ENCODE assay signal across 14 cellular contexts in the genomic region with DNA sequence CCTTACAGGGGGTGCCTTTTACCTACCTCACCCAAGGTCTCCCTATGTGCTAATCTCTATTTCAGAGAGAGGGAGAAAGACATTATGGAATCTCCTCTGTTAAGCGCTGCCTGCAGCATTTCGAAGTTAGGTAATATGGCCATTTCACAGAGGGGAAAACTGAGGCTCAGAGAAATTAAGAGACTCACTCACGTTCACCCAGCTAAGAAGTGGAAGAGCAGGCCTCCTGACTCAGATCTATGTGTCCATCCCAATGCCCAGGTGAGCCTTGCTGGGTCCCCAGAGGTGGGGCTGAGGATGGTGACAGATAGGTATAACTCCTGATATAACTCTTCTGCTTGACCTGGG.
A peak's percentile ranks its signal among the peaks of the same experiment; 100 is the strongest.
DNase-seq lines count a peak whose midpoint lies in the region; ATAC-seq and TF ChIP-seq lines count a peak whose summit lies in the region.
"Had no signal": no experiment of that assay in that cellular context is flagged by ENCODE, and none has a peak within 500 bp of the region (broad histone marks: within the 10 kb centered on the region; RNA-seq: fewer than 3 reads in every experiment).

No MANE protein-coding gene starts in this region.

- H3K27ac ChIP-seq in left ventricle myocardium inferior (replicated peaks) (peak overlapping the region; percentile 93), left lung (peak overlapping the region; percentile 75 to 80), psoas muscle (peak overlapping the region; percentile 69), vagina (peak overlapping the region; percentile 93)
- H3K27ac ChIP-seq: A549, epithelial cell of prostate had no signal

- intact Hi-C loops in left ventricle myocardium inferior (cut with micrococcal nuclease), result no loop called here
- intact Hi-C loops in left cardiac atrium (cut with DNase I), result loop anchor here (5.0 kb wide), 1 partner anchor 89 kb away; no protein-coding TSS in a partner anchor
- intact Hi-C loops in left lung (cut with DNase I), result loop anchor here in 1 of 2 donors (10.0 kb wide), 1 partner anchor 87 kb away; no protein-coding TSS in a partner anchor
- intact Hi-C loops in psoas muscle (cut with DNase I), result loop anchor here (5.0 to 10.0 kb wide), 2 partner anchors 87 to 89 kb away; no protein-coding TSS in a partner anchor
- intact Hi-C loops in vagina (cut with DNase I), result no loop called here

- no peak for TF ChIP-seq POLR2A in vagina (IDR thresholded peaks at IDR 0.05)

- 72 to 77% (median 76%) methylated on average over 3 of the region's 3 CpGs for WGBS in psoas muscle, 3 donors

- peaks cover 92% of the 10 kb centered on the region for H3K4me1 ChIP-seq in left ventricle myocardium inferior
- H3K4me1 ChIP-seq in left lung, result peaks cover 21 to 24% of the 10 kb centered on the region in 2 donors
- no peaks in the 10 kb centered on the region for H3K4me1 ChIP-seq in psoas muscle
- H3K4me1 ChIP-seq in vagina, result peaks cover 88% of the 10 kb centered on the region
- H3K4me1 ChIP-seq: A549 had no signal

- no peaks in the 10 kb centered on the region for H3K27me3 ChIP-seq in left ventricle myocardium inferior (ENCODE audit: low read depth)
- H3K27me3 ChIP-seq in left lung, result no peaks in the 10 kb centered on the region
- H3K27me3 ChIP-seq in psoas muscle (ENCODE audit: insufficient read depth in 3 of 3, low read length in 2 of 3), result peaks cover 0 to 1% (median 0%) of the 10 kb centered on the region in 3 donors
- H3K27me3 ChIP-seq in vagina, result no peaks in the 10 kb centered on the region

- H3K9me3 ChIP-seq in left ventricle myocardium inferior (replicated peaks), result peaks cover 11% of the 10 kb centered on the region
- peaks cover 0 to 6% of the 10 kb centered on the region in 2 donors for H3K9me3 ChIP-seq in left lung
- no peaks in the 10 kb centered on the region for H3K9me3 ChIP-seq in psoas muscle
- H3K9me3 ChIP-seq in vagina, result no peaks in the 10 kb centered on the region

- TF ChIP-seq CTCF in left ventricle myocardium inferior (IDR thresholded peaks at IDR 0.05; ENCODE audit: borderline replicate concordance) (no peak), left lung (IDR thresholded peaks at IDR 0.05) (no peak), psoas muscle (IDR thresholded peaks at IDR 0.05) (no peak), vagina (IDR thresholded peaks at IDR 0.05) (no peak)

- H3K36me3 ChIP-seq in left ventricle myocardium inferior (no peaks in the 10 kb centered on the region), left lung (no peaks in the 10 kb centered on the region), psoas muscle (ENCODE audit: insufficient read depth in 1 of 2, low read depth in 1 of 2) (no peaks in the 10 kb centered on the region), vagina (no peaks in the 10 kb centered on the region)

- peak overlapping the region; percentile 20 for H3K4me3 ChIP-seq in left ventricle myocardium inferior
- no peak overlapping the region for H3K4me3 ChIP-seq in left lung
- no peak overlapping the region for H3K4me3 ChIP-seq in psoas muscle
- H3K4me3 ChIP-seq in vagina, result no peak overlapping the region
- H3K4me3 ChIP-seq: A549 had no signal

- ATAC-seq in left cardiac atrium, result no peak
- no peak for ATAC-seq in left lung
- ATAC-seq in psoas muscle, result no peak
- ATAC-seq: activated CD8-positive, alpha-beta T cell treated with anti-CD3 and anti-CD28 coated beads for 36 hours had no signal

- no peak for DNase-seq in left ventricle myocardium inferior
- DNase-seq in left cardiac atrium, result no peak
- no peak for DNase-seq in left lung
- DNase-seq in psoas muscle, result no peak
- DNase-seq in vagina (ENCODE audit: extremely low spot score in 2 of 2), result no peak
- no peak for DNase-seq in NCI-H1694 treated with DMSO at 0.1 percent for 48 hours (lab: John Stamatoyannopoulos, UW)
- no peak for DNase-seq in NCI-H82 treated with DMSO at 0.1 percent for 48 hours (lab: John Stamatoyannopoulos, UW; ENCODE audit: unreplicated experiment)
- DNase-seq in iPS-NIHi7 (ENCODE audit: extremely low spot score), result no peak
- DNase-seq: activated CD8-positive, alpha-beta T cell treated with anti-CD3 and anti-CD28 coated beads for 36 hours; NCI-H1436; NCI-H510A; substantia nigra had no signal

Comparison
In these comparisons a context has a peak if more than half of its experiments do, and no peak if none do; other contexts are left out.
1. intact Hi-C loops: an anchor here in left cardiac atrium (5.0 kb wide) and psoas muscle (5.0 to 10.0 kb wide); none called in left ventricle myocardium inferior and vagina.